ENCODE assay signal across 1 cellular context in the genomic region with DNA sequence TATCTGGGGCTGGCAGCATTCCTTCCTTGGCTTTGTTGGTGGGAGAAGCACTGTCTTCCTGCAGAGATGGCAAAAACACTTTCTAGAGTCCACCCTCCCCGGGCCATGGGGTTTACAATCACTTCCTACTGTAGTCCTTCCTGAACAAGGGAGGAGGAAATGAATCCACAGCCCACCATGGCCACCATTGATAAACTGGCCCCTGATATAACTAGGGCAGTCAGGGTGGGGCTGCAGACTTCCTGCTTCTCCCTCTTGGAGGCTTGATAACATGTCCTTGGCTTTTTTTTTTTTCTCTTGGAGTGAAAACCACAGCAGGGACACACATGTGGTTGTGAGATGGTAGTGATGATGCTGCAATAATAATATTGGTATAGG.
TF ChIP-seq lines count a peak whose summit lies in the region.

No MANE protein-coding gene starts in this region.

TF ChIP-seq in liver, 16 proteins besides CTCF, POLR2A, EP300 and RAD21:
- TF ChIP-seq, protein P1, sequence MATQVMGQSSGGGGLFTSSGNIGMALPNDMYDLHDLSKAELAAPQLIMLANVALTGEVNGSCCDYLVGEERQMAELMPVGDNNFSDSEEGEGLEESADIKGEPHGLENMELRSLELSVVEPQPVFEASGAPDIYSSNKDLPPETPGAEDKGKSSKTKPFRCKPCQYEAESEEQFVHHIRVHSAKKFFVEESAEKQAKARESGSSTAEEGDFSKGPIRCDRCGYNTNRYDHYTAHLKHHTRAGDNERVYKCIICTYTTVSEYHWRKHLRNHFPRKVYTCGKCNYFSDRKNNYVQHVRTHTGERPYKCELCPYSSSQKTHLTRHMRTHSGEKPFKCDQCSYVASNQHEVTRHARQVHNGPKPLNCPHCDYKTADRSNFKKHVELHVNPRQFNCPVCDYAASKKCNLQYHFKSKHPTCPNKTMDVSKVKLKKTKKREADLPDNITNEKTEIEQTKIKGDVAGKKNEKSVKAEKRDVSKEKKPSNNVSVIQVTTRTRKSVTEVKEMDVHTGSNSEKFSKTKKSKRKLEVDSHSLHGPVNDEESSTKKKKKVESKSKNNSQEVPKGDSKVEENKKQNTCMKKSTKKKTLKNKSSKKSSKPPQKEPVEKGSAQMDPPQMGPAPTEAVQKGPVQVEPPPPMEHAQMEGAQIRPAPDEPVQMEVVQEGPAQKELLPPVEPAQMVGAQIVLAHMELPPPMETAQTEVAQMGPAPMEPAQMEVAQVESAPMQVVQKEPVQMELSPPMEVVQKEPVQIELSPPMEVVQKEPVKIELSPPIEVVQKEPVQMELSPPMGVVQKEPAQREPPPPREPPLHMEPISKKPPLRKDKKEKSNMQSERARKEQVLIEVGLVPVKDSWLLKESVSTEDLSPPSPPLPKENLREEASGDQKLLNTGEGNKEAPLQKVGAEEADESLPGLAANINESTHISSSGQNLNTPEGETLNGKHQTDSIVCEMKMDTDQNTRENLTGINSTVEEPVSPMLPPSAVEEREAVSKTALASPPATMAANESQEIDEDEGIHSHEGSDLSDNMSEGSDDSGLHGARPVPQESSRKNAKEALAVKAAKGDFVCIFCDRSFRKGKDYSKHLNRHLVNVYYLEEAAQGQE (IDR thresholded peaks at IDR 0.05): no peak
- TF ChIP-seq GABPA (IDR thresholded peaks at IDR 0.05 in 1 of 2, conservative IDR thresholded peaks at IDR 0.05 in 1 of 2): no peak
- peak; percentile 83 for TF ChIP-seq NR2F2 (IDR thresholded peaks at IDR 0.05)
- TF ChIP-seq YY1 (IDR thresholded peaks at IDR 0.05): peak; percentile 37
- TF ChIP-seq, protein P2, sequence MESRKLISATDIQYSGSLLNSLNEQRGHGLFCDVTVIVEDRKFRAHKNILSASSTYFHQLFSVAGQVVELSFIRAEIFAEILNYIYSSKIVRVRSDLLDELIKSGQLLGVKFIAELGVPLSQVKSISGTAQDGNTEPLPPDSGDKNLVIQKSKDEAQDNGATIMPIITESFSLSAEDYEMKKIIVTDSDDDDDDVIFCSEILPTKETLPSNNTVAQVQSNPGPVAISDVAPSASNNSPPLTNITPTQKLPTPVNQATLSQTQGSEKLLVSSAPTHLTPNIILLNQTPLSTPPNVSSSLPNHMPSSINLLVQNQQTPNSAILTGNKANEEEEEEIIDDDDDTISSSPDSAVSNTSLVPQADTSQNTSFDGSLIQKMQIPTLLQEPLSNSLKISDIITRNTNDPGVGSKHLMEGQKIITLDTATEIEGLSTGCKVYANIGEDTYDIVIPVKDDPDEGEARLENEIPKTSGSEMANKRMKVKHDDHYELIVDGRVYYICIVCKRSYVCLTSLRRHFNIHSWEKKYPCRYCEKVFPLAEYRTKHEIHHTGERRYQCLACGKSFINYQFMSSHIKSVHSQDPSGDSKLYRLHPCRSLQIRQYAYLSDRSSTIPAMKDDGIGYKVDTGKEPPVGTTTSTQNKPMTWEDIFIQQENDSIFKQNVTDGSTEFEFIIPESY (IDR thresholded peaks at IDR 0.05): no peak
- TF ChIP-seq, protein P3, sequence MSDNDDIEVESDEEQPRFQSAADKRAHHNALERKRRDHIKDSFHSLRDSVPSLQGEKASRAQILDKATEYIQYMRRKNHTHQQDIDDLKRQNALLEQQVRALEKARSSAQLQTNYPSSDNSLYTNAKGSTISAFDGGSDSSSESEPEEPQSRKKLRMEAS (IDR thresholded peaks at IDR 0.05): peak; percentile 34
- TF ChIP-seq, protein P4, sequence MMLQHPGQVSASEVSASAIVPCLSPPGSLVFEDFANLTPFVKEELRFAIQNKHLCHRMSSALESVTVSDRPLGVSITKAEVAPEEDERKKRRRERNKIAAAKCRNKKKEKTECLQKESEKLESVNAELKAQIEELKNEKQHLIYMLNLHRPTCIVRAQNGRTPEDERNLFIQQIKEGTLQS (IDR thresholded peaks at IDR 0.05): no peak
- no peak for TF ChIP-seq RXRA (IDR thresholded peaks at IDR 0.05)
TF ChIP-seq in liver: peak in this region for 3.
